ENCODE assay signal across 8 cellular contexts in genomic region chrX:44874481-44875184, GRCh38. TPM values are rescaled to one million over a fixed set of nuclear protein-coding genes. Genes with fewer than 3 reads are reported as not detected.
A peak's percentile ranks its signal among the peaks of the same experiment; 100 is the strongest.
DNase-seq lines count a peak whose midpoint lies in the region; ATAC-seq and TF ChIP-seq lines count a peak whose summit lies in the region.

No MANE protein-coding gene starts in this region.

- intact Hi-C loops in lower lobe of right lung (cut with DNase I): no loop called here

- TF ChIP-seq CTCF in WERI-Rb-1 (IDR thresholded peaks at IDR 0.05; ENCODE audit: low read depth, low read length) (no peak), coronary artery (IDR thresholded peaks at IDR 0.05) (no peak), lower lobe of right lung (IDR thresholded peaks at IDR 0.05) (no peak)

- no peaks in the 10 kb centered on the region for H3K9me3 ChIP-seq in KOPT-K1 (ENCODE audit: insufficient read depth, low read length, poor library complexity, severe bottlenecking)
- no peaks in the 10 kb centered on the region for H3K9me3 ChIP-seq in WERI-Rb-1 (ENCODE audit: severe bottlenecking)
- H3K9me3 ChIP-seq in lower lobe of right lung: no peaks in the 10 kb centered on the region

- ATAC-seq in lower lobe of right lung: peak in 1 of 2 donors; percentile 36
- no peak for ATAC-seq in HG02852 (IDR thresholded peaks at IDR 0.05; ENCODE audit: unreplicated experiment)
- ATAC-seq in GM21515 (IDR thresholded peaks at IDR 0.05; ENCODE audit: unreplicated experiment): no peak

- H3K4me1 ChIP-seq in lower lobe of right lung: no peaks in the 10 kb centered on the region

- H3K4me3 ChIP-seq in WERI-Rb-1 (ENCODE audit: low read depth, low read length) (peak overlapping the region; percentile 97), coronary artery (peak overlapping the region; percentile 91), lower lobe of right lung (peak overlapping the region; percentile 70)

- H3K27me3 ChIP-seq in WERI-Rb-1 (ENCODE audit: insufficient read depth, low read depth, severe bottlenecking): no peaks in the 10 kb centered on the region
- no peaks in the 10 kb centered on the region for H3K27me3 ChIP-seq in lower lobe of right lung (ENCODE audit: low read depth)

- DNase-seq in EL (peak; percentile 42), WERI-Rb-1 (peak; percentile 25), coronary artery (ENCODE audit: low spot score) (no peak), lower lobe of right lung (no peak)
- DNase-seq in stimulated activated naive CD4-positive, alpha-beta T cell treated with Interleukin-2 at 50 U/mL for 16 hours (lab: John Stamatoyannopoulos, UW): peak; percentile 42

- H3K36me3 ChIP-seq in KOPT-K1 (ENCODE audit: insufficient read depth, low read length) (peaks cover 5% of the 10 kb centered on the region; the same call in 1 of the 2 replicates), WERI-Rb-1 (peaks cover 26% of the 10 kb centered on the region), lower lobe of right lung (no peaks in the 10 kb centered on the region)

- H3K27ac ChIP-seq in KOPT-K1 (ENCODE audit: low read depth, low read length, poor library complexity, severe bottlenecking) (peak overlapping the region; percentile 87), WERI-Rb-1 (peak overlapping the region; percentile 97), coronary artery (peak overlapping the region; percentile 98 to 100), lower lobe of right lung (peak overlapping the region; percentile 96)

RNA-seq across cellular contexts. Expression of gene KDM6A, which starts 1.6 kb away (rescaled TPM):
- total RNA-seq in lower lobe of right lung: 27.0 TPM

RNA-seq across cellular contexts. Expression of gene DUSP21, which starts 30.8 kb away (rescaled TPM):
- total RNA-seq in lower lobe of right lung: not detected

Comparison
In these comparisons a context has a peak if more than half of its experiments do, and no peak if none do; other contexts are left out.
1. DNase-seq: peak in EL (single experiment), WERI-Rb-1 (single experiment) and stimulated activated naive CD4-positive, alpha-beta T cell treated with Interleukin-2 at 50 U/mL for 16 hours (single experiment); none in coronary artery (single experiment) and lower lobe of right lung (single experiment).
2. Peak in every context shown above with its lines, with median percentiles within 50 percentile points of each other: H3K27ac ChIP-seq and H3K4me3 ChIP-seq.